8 cellular contexts compared by ENCODE assay signal in the genomic region with DNA sequence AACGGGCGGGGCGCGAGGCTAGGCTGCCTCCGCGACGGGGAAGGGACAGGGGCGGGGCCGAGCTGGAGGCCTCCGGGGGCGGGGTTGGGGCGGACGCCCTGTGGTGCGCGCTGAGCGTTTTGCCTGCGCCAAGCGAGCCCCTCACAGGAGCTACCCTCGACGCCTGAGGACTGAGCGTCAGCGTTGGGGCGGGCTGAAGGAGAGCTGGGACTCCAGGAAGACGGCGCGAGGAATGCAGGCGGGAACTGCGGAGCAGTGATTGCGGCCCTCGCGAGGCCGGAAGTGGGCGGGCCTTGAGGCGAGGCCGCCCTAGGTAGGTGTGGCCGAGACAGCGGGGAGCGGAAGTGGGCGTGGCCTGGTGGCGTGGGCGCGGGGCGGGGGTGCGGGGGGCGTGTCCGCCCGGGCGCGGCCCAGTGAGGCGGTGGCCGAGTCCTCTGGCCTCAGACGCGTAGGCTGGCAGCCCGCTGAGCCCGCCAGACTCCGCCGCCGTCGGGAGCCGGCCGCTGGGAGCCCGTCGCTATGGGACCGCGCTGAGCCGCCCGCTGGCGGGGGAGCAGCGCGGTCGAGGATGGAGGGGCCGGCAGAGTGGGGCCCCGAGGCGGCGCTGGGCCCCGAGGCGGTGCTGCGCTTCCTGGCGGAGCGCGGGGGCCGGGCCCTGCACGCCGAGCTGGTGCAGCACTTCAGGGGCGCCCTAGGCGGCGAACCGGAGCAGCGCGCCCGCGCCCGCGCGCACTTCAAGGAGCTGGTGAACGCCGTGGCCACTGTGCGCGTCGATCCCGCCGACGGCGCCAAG. TPM values are rescaled to one million over a fixed set of nuclear protein-coding genes. Genes with fewer than 3 reads are reported as not detected.
DNase-seq lines count a peak whose midpoint lies in the region; ATAC-seq, FAIRE-seq and TF ChIP-seq lines count a peak whose summit lies in the region.

A gene (minus strand): TSS at position 45 of the 793 bp plus-strand sequence. CDS start 139 bp downstream, outside the sequence.
A gene with protein sequence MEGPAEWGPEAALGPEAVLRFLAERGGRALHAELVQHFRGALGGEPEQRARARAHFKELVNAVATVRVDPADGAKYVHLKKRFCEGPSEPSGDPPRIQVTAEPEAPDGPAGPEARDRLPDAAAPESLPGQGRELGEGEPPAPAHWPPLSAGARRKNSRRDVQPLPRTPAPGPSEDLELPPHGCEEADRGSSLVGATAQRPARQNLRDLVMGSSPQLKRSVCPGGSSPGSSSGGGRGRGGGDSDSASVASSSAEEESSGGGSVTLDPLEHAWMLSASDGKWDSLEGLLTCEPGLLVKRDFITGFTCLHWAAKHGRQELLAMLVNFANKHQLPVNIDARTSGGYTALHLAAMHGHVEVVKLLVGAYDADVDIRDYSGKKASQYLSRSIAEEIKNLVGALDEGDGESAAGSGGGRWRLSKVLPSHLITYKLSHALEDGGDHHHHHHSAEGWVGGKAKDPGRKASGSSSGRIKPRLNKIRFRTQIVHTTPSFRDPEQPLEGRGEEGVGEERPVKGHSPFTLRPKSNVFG (plus strand): TSS at position 443 of the 793 bp plus-strand sequence. CDS start 126 bp downstream, at position 569.

- peak within 1 kb of the TSS; percentile 89 for H3K27ac ChIP-seq in skeletal muscle tissue (ENCODE audit: low read depth, low read length)

- peak within 1 kb of the TSS; percentile 98 for H3K27ac Mint-ChIP-seq in WTC11

- DNase-seq in GM04503 (ENCODE audit: low read depth), result peak; percentile 89
- DNase-seq in NCI-H187 (lab: John Stamatoyannopoulos, UW), result peak; percentile 56 to 80
- DNase-seq in WTC11 (ENCODE audit: low spot score), result peak; percentile 96
- peak; percentile 96 for DNase-seq in bronchial epithelial cell (ENCODE audit: low read depth)
- DNase-seq in iPS-NIHi11 (ENCODE audit: low spot score), result peak; percentile 93
- no peak for DNase-seq in AML-193 (lab: John Stamatoyannopoulos, UW)

- no peaks in the 10 kb centered on the region for H3K9me3 ChIP-seq in skeletal muscle tissue (ENCODE audit: control insufficient read depth in 3 of 3, low read length in 3 of 3)

- H3K36me3 ChIP-seq in bronchial epithelial cell (ENCODE audit: control insufficient read depth, insufficient read depth, low read length), result no peaks in the 10 kb centered on the region
- H3K36me3 ChIP-seq in skeletal muscle tissue (ENCODE audit: control insufficient read depth in 3 of 3, insufficient read depth in 3 of 3, low read length in 3 of 3), result no peaks in the 10 kb centered on the region

- FAIRE-seq in bronchial epithelial cell (lab: Jason Lieb, UNC), result no peak

- H3K4me3 ChIP-seq in bronchial epithelial cell (ENCODE audit: low read depth, low read length) (peak within 1 kb of the TSS; percentile 71), skeletal muscle tissue (ENCODE audit: low read length in 3 of 3) (peak within 1 kb of the TSS; percentile 80 to 94 (median 84))

- TF ChIP-seq CTCF in WTC11 (IDR thresholded peaks at IDR 0.05) (no peak), bronchial epithelial cell (IDR thresholded peaks at IDR 0.05; ENCODE audit: insufficient read depth, low read length, severe bottlenecking) (no peak)

- H3K9ac ChIP-seq in skeletal muscle tissue (ENCODE audit: low read depth in 1 of 3, low read length in 3 of 3), result peak within 1 kb of the TSS; percentile 82 to 94 (median 82)

- peaks cover 44% of the 10 kb centered on the region for H3K4me1 Mint-ChIP-seq in WTC11

- peaks cover 14% of the 10 kb centered on the region for H3K27me3 Mint-ChIP-seq in WTC11 (ENCODE audit: low read depth)

- no peaks in the 10 kb centered on the region for H3K36me3 Mint-ChIP-seq in WTC11

- CTCF ChIA-PET in WTC11 (lab: Charles Lee), result interaction anchor here (1.9 to 2.6 kb wide), 2 partner anchors 67 to 102 kb away, joined by 5 to 20 read pairs; no protein-coding TSS in a partner anchor

- peak within 1 kb of the TSS; percentile 97 for H3K4me3 Mint-ChIP-seq in WTC11

- peaks cover 7 to 28% (median 14%) of the 10 kb centered on the region in 3 donors for H3K4me1 ChIP-seq in skeletal muscle tissue (ENCODE audit: control insufficient read depth in 3 of 3, insufficient read depth in 3 of 3, low read length in 3 of 3)

- H3K27me3 ChIP-seq in bronchial epithelial cell (ENCODE audit: control insufficient read depth, insufficient read depth, low read length) (no peaks in the 10 kb centered on the region), skeletal muscle tissue (ENCODE audit: control insufficient read depth in 3 of 3, insufficient read depth in 3 of 3, low read length in 3 of 3) (no peaks in the 10 kb centered on the region)

- POLR2A ChIA-PET in WTC11 (lab: Charles Lee), result interaction anchor here (0.6 to 1.9 kb wide), 11 partner anchors 8 to 611 kb away, joined by 3 to 8 read pairs (median 4); no protein-coding TSS in a partner anchor

- ATAC-seq in HG02588 (IDR thresholded peaks at IDR 0.05; ENCODE audit: unreplicated experiment) (peak; percentile 80), WTC11 (peak; percentile 93)

- no peaks in the 10 kb centered on the region for H3K9me3 Mint-ChIP-seq in WTC11

TF ChIP-seq in WTC11, 78 proteins besides CTCF, POLR2A, EP300 and RAD21 (continues in another document):
- TF ChIP-seq TCF7 (CRISPR knock-in tag; IDR thresholded peaks at IDR 0.05; ENCODE audit: low read depth), result no peak
- TF ChIP-seq, protein P1, sequence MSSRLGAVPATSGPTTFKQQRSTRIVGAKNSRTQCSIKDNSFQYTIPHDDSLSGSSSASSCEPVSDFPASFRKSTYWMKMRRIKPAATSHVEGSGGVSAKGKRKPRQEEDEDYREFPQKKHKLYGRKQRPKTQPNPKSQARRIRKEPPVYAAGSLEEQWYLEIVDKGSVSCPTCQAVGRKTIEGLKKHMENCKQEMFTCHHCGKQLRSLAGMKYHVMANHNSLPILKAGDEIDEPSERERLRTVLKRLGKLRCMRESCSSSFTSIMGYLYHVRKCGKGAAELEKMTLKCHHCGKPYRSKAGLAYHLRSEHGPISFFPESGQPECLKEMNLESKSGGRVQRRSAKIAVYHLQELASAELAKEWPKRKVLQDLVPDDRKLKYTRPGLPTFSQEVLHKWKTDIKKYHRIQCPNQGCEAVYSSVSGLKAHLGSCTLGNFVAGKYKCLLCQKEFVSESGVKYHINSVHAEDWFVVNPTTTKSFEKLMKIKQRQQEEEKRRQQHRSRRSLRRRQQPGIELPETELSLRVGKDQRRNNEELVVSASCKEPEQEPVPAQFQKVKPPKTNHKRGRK (CRISPR knock-in tag; IDR thresholded peaks at IDR 0.05; ENCODE audit: borderline replicate concordance), result no peak
- no peak; the same call in 1 of the 2 replicates for TF ChIP-seq ZNF317 (CRISPR knock-in tag; IDR thresholded peaks at IDR 0.05; ENCODE audit: borderline replicate concordance, low read depth)
- TF ChIP-seq, protein P2, sequence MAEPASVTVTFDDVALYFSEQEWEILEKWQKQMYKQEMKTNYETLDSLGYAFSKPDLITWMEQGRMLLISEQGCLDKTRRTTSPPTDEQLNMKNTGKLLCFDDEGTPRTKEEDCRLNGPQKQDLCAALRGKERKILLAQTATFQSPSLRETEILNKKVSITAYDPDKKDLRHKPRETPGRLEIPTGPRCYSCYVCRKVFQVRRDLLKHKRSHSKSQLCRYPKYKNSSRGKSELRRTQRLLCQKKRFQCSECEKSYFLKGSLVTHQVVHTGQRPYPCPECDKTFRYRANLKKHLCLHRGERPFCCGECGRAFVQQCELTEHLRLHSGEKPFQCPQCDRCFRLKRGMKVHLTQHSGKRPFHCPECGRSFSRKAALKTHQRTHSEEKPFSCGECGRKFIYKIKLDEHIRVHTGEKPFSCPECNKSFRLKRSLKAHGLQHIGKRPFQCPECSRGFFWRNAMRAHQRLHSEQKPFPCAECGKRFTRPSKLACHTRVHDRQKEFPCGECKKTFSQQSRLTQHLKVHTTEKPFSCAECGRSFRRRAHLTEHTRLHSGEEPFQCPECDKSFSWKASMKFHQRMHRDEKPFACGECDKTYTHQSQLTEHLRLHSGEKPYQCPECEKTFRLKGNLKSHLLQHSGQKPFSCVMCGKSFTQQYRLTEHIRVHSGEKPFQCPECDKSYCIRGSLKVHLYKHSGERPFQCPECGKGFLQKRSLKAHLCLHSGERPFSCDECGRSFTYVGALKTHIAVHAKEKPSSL (CRISPR knock-in tag; conservative IDR thresholded peaks at IDR 0.05), result no peak
- no peak for TF ChIP-seq CREB1 (CRISPR knock-in tag; IDR thresholded peaks at IDR 0.05)
- TF ChIP-seq, protein P3, sequence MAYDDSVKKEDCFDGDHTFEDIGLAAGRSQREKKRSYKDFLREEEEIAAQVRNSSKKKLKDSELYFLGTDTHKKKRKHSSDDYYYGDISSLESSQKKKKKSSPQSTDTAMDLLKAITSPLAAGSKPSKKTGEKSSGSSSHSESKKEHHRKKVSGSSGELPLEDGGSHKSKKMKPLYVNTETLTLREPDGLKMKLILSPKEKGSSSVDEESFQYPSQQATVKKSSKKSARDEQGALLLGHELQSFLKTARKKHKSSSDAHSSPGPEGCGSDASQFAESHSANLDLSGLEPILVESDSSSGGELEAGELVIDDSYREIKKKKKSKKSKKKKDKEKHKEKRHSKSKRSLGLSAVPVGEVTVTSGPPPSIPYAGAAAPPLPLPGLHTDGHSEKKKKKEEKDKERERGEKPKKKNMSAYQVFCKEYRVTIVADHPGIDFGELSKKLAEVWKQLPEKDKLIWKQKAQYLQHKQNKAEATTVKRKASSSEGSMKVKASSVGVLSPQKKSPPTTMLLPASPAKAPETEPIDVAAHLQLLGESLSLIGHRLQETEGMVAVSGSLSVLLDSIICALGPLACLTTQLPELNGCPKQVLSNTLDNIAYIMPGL (CRISPR knock-in tag; IDR thresholded peaks at IDR 0.05), result no peak
- TF ChIP-seq ZNF138 (CRISPR knock-in tag; conservative IDR thresholded peaks at IDR 0.05), result peak; percentile 80; the same call in 1 of the 2 replicates
- no peak for TF ChIP-seq ZNF396 (CRISPR knock-in tag; IDR thresholded peaks at IDR 0.05; ENCODE audit: borderline replicate concordance)
- peak; percentile 87; the same call in 1 of the 2 replicates for TF ChIP-seq NFE2L1 (CRISPR knock-in tag; IDR thresholded peaks at IDR 0.05)
- TF ChIP-seq, protein P4, sequence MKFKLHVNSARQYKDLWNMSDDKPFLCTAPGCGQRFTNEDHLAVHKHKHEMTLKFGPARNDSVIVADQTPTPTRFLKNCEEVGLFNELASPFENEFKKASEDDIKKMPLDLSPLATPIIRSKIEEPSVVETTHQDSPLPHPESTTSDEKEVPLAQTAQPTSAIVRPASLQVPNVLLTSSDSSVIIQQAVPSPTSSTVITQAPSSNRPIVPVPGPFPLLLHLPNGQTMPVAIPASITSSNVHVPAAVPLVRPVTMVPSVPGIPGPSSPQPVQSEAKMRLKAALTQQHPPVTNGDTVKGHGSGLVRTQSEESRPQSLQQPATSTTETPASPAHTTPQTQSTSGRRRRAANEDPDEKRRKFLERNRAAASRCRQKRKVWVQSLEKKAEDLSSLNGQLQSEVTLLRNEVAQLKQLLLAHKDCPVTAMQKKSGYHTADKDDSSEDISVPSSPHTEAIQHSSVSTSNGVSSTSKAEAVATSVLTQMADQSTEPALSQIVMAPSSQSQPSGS (CRISPR knock-in tag; IDR thresholded peaks at IDR 0.05; ENCODE audit: borderline replicate concordance, low read depth), result no peak

RNA-seq across cellular contexts. Expression of the first gene that starts in this region (rescaled TPM):
- total RNA-seq in WTC11 (2021) (86.8 to 92.1 TPM (median 90.1 TPM) in 3 replicates), bronchial epithelial cell (62.4 and 89.7 TPM in 2 replicates), skeletal muscle tissue (109 TPM)

RNA-seq across cellular contexts. Expression of the second gene that starts in this region (rescaled TPM):
- total RNA-seq in WTC11 (2021), result 14.2 to 18.6 TPM (median 14.5 TPM) in 3 replicates
- total RNA-seq in bronchial epithelial cell, result 48.4 and 63.5 TPM in 2 replicates
- total RNA-seq in skeletal muscle tissue, result 9.4 TPM

Comparison
In these comparisons a context has a peak if more than half of its experiments do, and no peak if none do; other contexts are left out.
1. DNase-seq: peak in GM04503 (single experiment), NCI-H187 (2 of 2), WTC11 (single experiment), bronchial epithelial cell (single experiment) and iPS-NIHi11 (single experiment); none in AML-193 (0 of 2).